8 cellular contexts compared by ENCODE assay signal in the genomic region with DNA sequence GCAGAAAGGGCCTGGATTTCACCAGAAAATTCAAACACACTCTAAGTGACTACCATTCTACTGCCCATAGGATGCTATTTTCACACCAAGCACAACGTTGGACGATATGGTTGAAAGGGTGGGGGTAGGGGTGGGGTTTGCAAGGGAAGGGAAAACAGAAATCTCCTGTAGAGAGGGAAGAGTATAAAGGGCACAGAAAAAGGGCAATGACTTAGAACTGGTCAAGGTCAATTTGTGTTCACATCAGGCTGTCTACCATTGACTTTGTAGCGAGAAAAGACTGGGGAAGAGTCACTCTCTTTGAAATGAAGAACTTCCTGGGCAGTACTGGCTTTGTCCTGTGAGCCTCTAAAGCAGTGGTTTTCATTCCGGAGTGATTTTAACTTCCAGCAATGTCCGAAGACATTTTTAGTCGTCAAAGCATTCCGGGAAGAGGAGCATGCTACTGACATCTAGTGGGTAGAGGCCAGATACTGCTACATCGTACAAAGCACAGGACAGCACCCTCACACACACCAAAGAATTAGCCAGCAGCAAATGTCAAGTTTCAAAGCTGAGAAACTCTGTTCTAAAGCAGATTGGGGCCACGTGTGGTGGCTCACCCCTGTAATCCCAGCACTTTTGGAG. TPM values are rescaled to one million over a fixed set of nuclear protein-coding genes. Genes with fewer than 3 reads are reported as not detected.
DNase-seq lines count a peak whose midpoint lies in the region; TF ChIP-seq lines count a peak whose summit lies in the region.

No MANE protein-coding gene starts in this region.

- no peaks in the 10 kb centered on the region for H3K27me3 Mint-ChIP-seq in activated naive CD4-positive, alpha-beta T cell treated with anti-CD3 and anti-CD28 coated beads for 36 hours (ENCODE audit: low read depth)
- peaks cover 7% of the 10 kb centered on the region for H3K27me3 Mint-ChIP-seq in activated naive CD4-positive, alpha-beta T cell treated with anti-CD3 and anti-CD28 coated beads, Interleukin-2, amount 10 ng/mL, durations not matched to agents 7 days and 5 days

- H3K4me3 Mint-ChIP-seq in activated naive CD4-positive, alpha-beta T cell treated with anti-CD3 and anti-CD28 coated beads for 36 hours = no peak overlapping the region
- no peak overlapping the region for H3K4me3 Mint-ChIP-seq in activated naive CD4-positive, alpha-beta T cell treated with anti-CD3 and anti-CD28 coated beads, Interleukin-2, amount 10 ng/mL, durations not matched to agents 7 days and 5 days

- H3K9me3 Mint-ChIP-seq in activated naive CD4-positive, alpha-beta T cell treated with anti-CD3 and anti-CD28 coated beads for 36 hours = no peaks in the 10 kb centered on the region
- no peaks in the 10 kb centered on the region for H3K9me3 Mint-ChIP-seq in activated naive CD4-positive, alpha-beta T cell treated with anti-CD3 and anti-CD28 coated beads, Interleukin-2, amount 10 ng/mL, durations not matched to agents 7 days and 5 days

- intact Hi-C loops in activated naive CD4-positive, alpha-beta T cell treated with anti-CD3 and anti-CD28 coated beads for 36 hours (cut with micrococcal nuclease) = loop anchor here (5.0 kb wide), 2 partner anchors 212 to 527 kb away; no protein-coding TSS in a partner anchor

- H3K4me1 Mint-ChIP-seq in activated naive CD4-positive, alpha-beta T cell treated with anti-CD3 and anti-CD28 coated beads for 36 hours (ENCODE audit: low read depth) = no peaks in the 10 kb centered on the region
- peaks cover 3% of the 10 kb centered on the region for H3K4me1 Mint-ChIP-seq in activated naive CD4-positive, alpha-beta T cell treated with anti-CD3 and anti-CD28 coated beads, Interleukin-2, amount 10 ng/mL, durations not matched to agents 7 days and 5 days

- H3K27ac Mint-ChIP-seq in activated naive CD4-positive, alpha-beta T cell treated with anti-CD3 and anti-CD28 coated beads for 36 hours = no peak overlapping the region
- no peak overlapping the region for H3K27ac Mint-ChIP-seq in activated naive CD4-positive, alpha-beta T cell treated with anti-CD3 and anti-CD28 coated beads, Interleukin-2, amount 10 ng/mL, durations not matched to agents 7 days and 5 days

- H3K4me3 ChIP-seq in fibroblast of the aortic adventitia (ENCODE audit: low read depth, low read length) (no peak overlapping the region), coronary artery (no peak overlapping the region)

- TF ChIP-seq CTCF in fibroblast of the aortic adventitia (IDR thresholded peaks at IDR 0.05; ENCODE audit: insufficient read depth, low read length) (peak; percentile 51), coronary artery (IDR thresholded peaks at IDR 0.05) (no peak)

- no peak overlapping the region for H3K27ac ChIP-seq in coronary artery

- CTCF ChIA-PET in activated naive CD4-positive, alpha-beta T cell treated with anti-CD3 and anti-CD28 coated beads for 36 hours (lab: Charles Lee) = interaction anchor here (1.5 kb wide), 1 partner anchor 9 kb away, joined by 5 read pairs; no protein-coding TSS in a partner anchor
- CTCF ChIA-PET in activated naive CD4-positive, alpha-beta T cell treated with anti-CD3 and anti-CD28 coated beads, Interleukin-2, amount 10 ng/mL, durations not matched to agents 7 days and 5 days (lab: Charles Lee) = no interaction called here

- DNase-seq in activated naive CD4-positive, alpha-beta T cell treated with anti-CD3 and anti-CD28 coated beads for 36 hours = peak; percentile 10
- DNase-seq in activated naive CD4-positive, alpha-beta T cell treated with anti-CD3 and anti-CD28 coated beads, Interleukin-2, amount 10 ng/mL, durations not matched to agents 7 days and 5 days = no peak
- peak; percentile 33 for DNase-seq in OCI-M1 (lab: John Stamatoyannopoulos, UW)
- DNase-seq in fibroblast of the aortic adventitia (ENCODE audit: low read depth) = peak; percentile 47
- peak; percentile 35 for DNase-seq in stromal cell of bone marrow (ENCODE audit: low read depth)
- DNase-seq in coronary artery (ENCODE audit: low spot score) = no peak
- no peak for DNase-seq in NCI-H1092 (lab: John Stamatoyannopoulos, UW)
- no peak for DNase-seq in DMS79 (lab: John Stamatoyannopoulos, UW)

- H3K36me3 Mint-ChIP-seq in activated naive CD4-positive, alpha-beta T cell treated with anti-CD3 and anti-CD28 coated beads for 36 hours (ENCODE audit: low read depth) = no peaks in the 10 kb centered on the region
- H3K36me3 Mint-ChIP-seq in activated naive CD4-positive, alpha-beta T cell treated with anti-CD3 and anti-CD28 coated beads, Interleukin-2, amount 10 ng/mL, durations not matched to agents 7 days and 5 days = no peaks in the 10 kb centered on the region

RNA-seq across cellular contexts. Expression of a gene that starts 48.4 kb away (rescaled TPM):
- under 1 TPM; 0.17 to 0.24 TPM for total RNA-seq in activated naive CD4-positive, alpha-beta T cell treated with anti-CD3 and anti-CD28 coated beads for 36 hours
- not detected in 2 replicates for total RNA-seq in fibroblast of the aortic adventitia (ENCODE audit: low replicate concordance)

Comparison
In these comparisons a context has a peak if more than half of its experiments do, and no peak if none do; other contexts are left out.
1. DNase-seq: peak in activated naive CD4-positive, alpha-beta T cell treated with anti-CD3 and anti-CD28 coated beads for 36 hours (single experiment), OCI-M1 (single experiment), fibroblast of the aortic adventitia (single experiment) and stromal cell of bone marrow (single experiment); none in activated naive CD4-positive, alpha-beta T cell treated with anti-CD3 and anti-CD28 coated beads, Interleukin-2, amount 10 ng/mL, durations not matched to agents 7 days and 5 days (single experiment), coronary artery (single experiment), NCI-H1092 (single experiment) and DMS79 (single experiment).